In genomic region chr10:61138728-61139127, GRCh38 we compare ENCODE assay signal across 16 cellular contexts.
"Had no signal": no experiment of that assay in that cellular context is flagged by ENCODE, and none has a peak within 500 bp of the region (broad histone marks: within the 10 kb centered on the region; RNA-seq: fewer than 3 reads in every experiment).

No MANE protein-coding gene starts in this region.

- H3K9me3 ChIP-seq: gastrocnemius medialis, psoas muscle, suprapubic skin, thyroid gland had no signal

- H3K27me3 ChIP-seq: dorsolateral prefrontal cortex, gastrocnemius medialis, heart right ventricle, suprapubic skin, thyroid gland had no signal

- H3K27ac Mint-ChIP-seq: type B pancreatic cell had no signal

- DNase-seq: cortex of kidney; dorsolateral prefrontal cortex; effector CD8-positive, alpha-beta T cell; gastrocnemius medialis; heart right ventricle; hypothalamus; kidney glomerular epithelial cell; psoas muscle; retina; stimulated activated naive CD4-positive, alpha-beta T cell treated with Interleukin-2 at 50 U/mL for 16 hours; thyroid gland had no signal

- ATAC-seq: gastrocnemius medialis, heart right ventricle, psoas muscle, sciatic nerve had no signal

- H3K36me3 ChIP-seq: gastrocnemius medialis, heart right ventricle, suprapubic skin, thyroid gland had no signal

- H3K4me3 ChIP-seq: dorsolateral prefrontal cortex, gastrocnemius medialis, heart right ventricle, psoas muscle, skin epidermis, suprapubic skin, thyroid gland had no signal

- H3K27me3 Mint-ChIP-seq: type B pancreatic cell had no signal

- H3K4me1 ChIP-seq: thyroid gland had no signal

- H3K36me3 Mint-ChIP-seq: type B pancreatic cell had no signal

- H3K4me3 Mint-ChIP-seq: nephron, type B pancreatic cell had no signal

- H3K27ac ChIP-seq: gastrocnemius medialis, heart right ventricle, psoas muscle, skin epidermis, suprapubic skin, thyroid gland had no signal
